1 cellular context compared by ENCODE assay signal in genomic region chr1:1136547-1137230, GRCh38.
TF ChIP-seq lines count a peak whose summit lies in the region.

No MANE protein-coding gene starts in this region.

TF ChIP-seq in H1, 55 proteins besides CTCF, POLR2A, EP300 and RAD21:
- no peak for TF ChIP-seq BRCA1 (IDR thresholded peaks at IDR 0.05; ENCODE audit: low read depth, low read length)
- no peak for TF ChIP-seq CHD7 (IDR thresholded peaks at IDR 0.05; ENCODE audit: insufficient replicate concordance, low read length)
- no peak for TF ChIP-seq RBBP5 (IDR thresholded peaks at IDR 0.05; ENCODE audit: borderline replicate concordance, low read depth, low read length)
- TF ChIP-seq SIN3A (conservative IDR thresholded peaks at IDR 0.05 in 1 of 2, IDR thresholded peaks at IDR 0.05 in 1 of 2; ENCODE audit: low read depth in 1 of 2, low read length in 2 of 2), result no peak
- TF ChIP-seq RFX5 (IDR thresholded peaks at IDR 0.05; ENCODE audit: borderline replicate concordance, low read depth, low read length), result no peak
- TF ChIP-seq TCF12 (IDR thresholded peaks at IDR 0.05; ENCODE audit: low read depth, low read length), result no peak
- TF ChIP-seq TBP (IDR thresholded peaks at IDR 0.05; ENCODE audit: low read depth, low read length), result no peak
- TF ChIP-seq POLR2AphosphoS5 (IDR thresholded peaks at IDR 0.05; ENCODE audit: low read depth, low read length), result no peak
- peak; percentile 13; the same call in 1 of the 2 replicates for TF ChIP-seq GABPA (IDR thresholded peaks at IDR 0.05; ENCODE audit: borderline replicate concordance, insufficient read depth, low read length)
- no peak for TF ChIP-seq TAF1 (IDR thresholded peaks at IDR 0.05; ENCODE audit: low read depth, low read length)
- TF ChIP-seq, protein P1, sequence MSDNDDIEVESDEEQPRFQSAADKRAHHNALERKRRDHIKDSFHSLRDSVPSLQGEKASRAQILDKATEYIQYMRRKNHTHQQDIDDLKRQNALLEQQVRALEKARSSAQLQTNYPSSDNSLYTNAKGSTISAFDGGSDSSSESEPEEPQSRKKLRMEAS (IDR thresholded peaks at IDR 0.05), result peak; percentile 84
- no peak for TF ChIP-seq CHD2 (IDR thresholded peaks at IDR 0.05; ENCODE audit: low read length)
- no peak for TF ChIP-seq YY1 (IDR thresholded peaks at IDR 0.05; ENCODE audit: low read depth, low read length)
- no peak for TF ChIP-seq BACH1 (IDR thresholded peaks at IDR 0.05; ENCODE audit: low read length)
- TF ChIP-seq KDM1A (IDR thresholded peaks at IDR 0.05; ENCODE audit: borderline replicate concordance, low read length), result no peak
- no peak for TF ChIP-seq SP1 (IDR thresholded peaks at IDR 0.05; ENCODE audit: low read depth, low read length)
- no peak for TF ChIP-seq NANOG (IDR thresholded peaks at IDR 0.05; ENCODE audit: insufficient read depth, low read depth, low read length, poor library complexity, severe bottlenecking)
- TF ChIP-seq USF2 (IDR thresholded peaks at IDR 0.05; ENCODE audit: low read length), result no peak
- no peak for TF ChIP-seq EGR1 (IDR thresholded peaks at IDR 0.05; ENCODE audit: borderline replicate concordance, low read depth, low read length)
- TF ChIP-seq CBX8 (IDR thresholded peaks at IDR 0.05; ENCODE audit: borderline replicate concordance, low read depth, low read length), result no peak
- TF ChIP-seq NRF1 (IDR thresholded peaks at IDR 0.05; ENCODE audit: low read depth, low read length), result no peak
- TF ChIP-seq SIX5 (IDR thresholded peaks at IDR 0.05; ENCODE audit: low read depth, low read length), result no peak
- TF ChIP-seq KDM4A (IDR thresholded peaks at IDR 0.05; ENCODE audit: low read depth, low read length, severe bottlenecking), result peak; percentile 60
- TF ChIP-seq SP4 (IDR thresholded peaks at IDR 0.05; ENCODE audit: low read length), result no peak
- TF ChIP-seq CBX5 (IDR thresholded peaks at IDR 0.05; ENCODE audit: low read depth, low read length), result no peak
- peak; percentile 75 for TF ChIP-seq CHD1 (IDR thresholded peaks at IDR 0.05; ENCODE audit: low read depth, low read length)
- no peak for TF ChIP-seq MAFK (IDR thresholded peaks at IDR 0.05; ENCODE audit: low read depth, low read length)
- no peak; the same call in 1 of the 2 replicates for TF ChIP-seq CREB1 (IDR thresholded peaks at IDR 0.05)
- TF ChIP-seq, protein P2, sequence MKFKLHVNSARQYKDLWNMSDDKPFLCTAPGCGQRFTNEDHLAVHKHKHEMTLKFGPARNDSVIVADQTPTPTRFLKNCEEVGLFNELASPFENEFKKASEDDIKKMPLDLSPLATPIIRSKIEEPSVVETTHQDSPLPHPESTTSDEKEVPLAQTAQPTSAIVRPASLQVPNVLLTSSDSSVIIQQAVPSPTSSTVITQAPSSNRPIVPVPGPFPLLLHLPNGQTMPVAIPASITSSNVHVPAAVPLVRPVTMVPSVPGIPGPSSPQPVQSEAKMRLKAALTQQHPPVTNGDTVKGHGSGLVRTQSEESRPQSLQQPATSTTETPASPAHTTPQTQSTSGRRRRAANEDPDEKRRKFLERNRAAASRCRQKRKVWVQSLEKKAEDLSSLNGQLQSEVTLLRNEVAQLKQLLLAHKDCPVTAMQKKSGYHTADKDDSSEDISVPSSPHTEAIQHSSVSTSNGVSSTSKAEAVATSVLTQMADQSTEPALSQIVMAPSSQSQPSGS (IDR thresholded peaks at IDR 0.05; ENCODE audit: low read length), result no peak
- no peak for TF ChIP-seq SIRT6 (IDR thresholded peaks at IDR 0.05; ENCODE audit: low read length)
- no peak for TF ChIP-seq PHF8 (conservative IDR thresholded peaks at IDR 0.05; ENCODE audit: low read depth, low read length)
- no peak for TF ChIP-seq CTBP2 (IDR thresholded peaks at IDR 0.05; ENCODE audit: borderline replicate concordance, insufficient read depth, insufficient read length, low read length)
- no peak for TF ChIP-seq POU5F1 (IDR thresholded peaks at IDR 0.05; ENCODE audit: low read depth, low read length)
- no peak for TF ChIP-seq TEAD4 (IDR thresholded peaks at IDR 0.05; ENCODE audit: low read depth, low read length)
- no peak for TF ChIP-seq JUN (IDR thresholded peaks at IDR 0.05; ENCODE audit: low read depth, low read length)
- TF ChIP-seq SUZ12 (IDR thresholded peaks at IDR 0.05; ENCODE audit: low read length), result peak; percentile 14; the same call in 1 of the 2 replicates
- no peak for TF ChIP-seq KDM5A (IDR thresholded peaks at IDR 0.05; ENCODE audit: low read length)
- no peak for TF ChIP-seq RXRA (IDR thresholded peaks at IDR 0.05; ENCODE audit: insufficient read depth, low read depth, low read length)
- TF ChIP-seq GTF2F1 (IDR thresholded peaks at IDR 0.05; ENCODE audit: borderline replicate concordance, low read depth, low read length), result no peak
- peak; percentile 55; the same call in 1 of the 2 replicates for TF ChIP-seq JUND (IDR thresholded peaks at IDR 0.05; ENCODE audit: low read length)
- no peak for TF ChIP-seq SP2 (IDR thresholded peaks at IDR 0.05; ENCODE audit: low read length)
- TF ChIP-seq SRF (IDR thresholded peaks at IDR 0.05; ENCODE audit: low read depth, low read length), result no peak
- TF ChIP-seq HDAC6 (IDR thresholded peaks at IDR 0.05; ENCODE audit: low read depth, low read length), result no peak
- TF ChIP-seq, protein P3, sequence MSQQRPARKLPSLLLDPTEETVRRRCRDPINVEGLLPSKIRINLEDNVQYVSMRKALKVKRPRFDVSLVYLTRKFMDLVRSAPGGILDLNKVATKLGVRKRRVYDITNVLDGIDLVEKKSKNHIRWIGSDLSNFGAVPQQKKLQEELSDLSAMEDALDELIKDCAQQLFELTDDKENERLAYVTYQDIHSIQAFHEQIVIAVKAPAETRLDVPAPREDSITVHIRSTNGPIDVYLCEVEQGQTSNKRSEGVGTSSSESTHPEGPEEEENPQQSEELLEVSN (IDR thresholded peaks at IDR 0.05), result peak; percentile 71
- TF ChIP-seq HDAC2 (IDR thresholded peaks at IDR 0.05; ENCODE audit: borderline replicate concordance in 1 of 2, low read depth in 2 of 2, low read length in 2 of 2), result no peak
- no peak for TF ChIP-seq CEBPB (IDR thresholded peaks at IDR 0.05; ENCODE audit: low read depth, low read length)
- TF ChIP-seq RNF2 (IDR thresholded peaks at IDR 0.05; ENCODE audit: borderline replicate concordance, low read depth, low read length, missing control alignments, poor library complexity, severe bottlenecking), result no peak
- no peak for TF ChIP-seq SAP30 (IDR thresholded peaks at IDR 0.05; ENCODE audit: insufficient read depth, insufficient replicate concordance, low read length)
- TF ChIP-seq ASH2L (IDR thresholded peaks at IDR 0.05; ENCODE audit: low read length), result no peak
- TF ChIP-seq ZNF274 (IDR thresholded peaks at IDR 0.05; ENCODE audit: borderline replicate concordance, extremely low read depth, low read length), result no peak
TF ChIP-seq in H1: peak in this region for 7.
